ENCODE assay signal across 3 cellular contexts in genomic region chr20:22586645-22587310, GRCh38.
TF ChIP-seq lines count a peak whose summit lies in the region.

No MANE protein-coding gene starts in this region.

TF ChIP-seq in HEK293, 187 proteins besides CTCF, POLR2A, EP300 and RAD21 (continued from another document and continues in another):
- TF ChIP-seq TCF7L2 (IDR thresholded peaks at IDR 0.05; ENCODE audit: borderline replicate concordance, low read depth, low read length) (no peak), ZNF391 (tag by site-specific recombination; IDR thresholded peaks at IDR 0.05; ENCODE audit: borderline replicate concordance, low read depth) (no peak), ZSCAN30 (tag by site-specific recombination; IDR thresholded peaks at IDR 0.05) (0 out of 2 replicates have a peak, but pooled peaks have one; percentile 52), PRDM2 (tag by site-specific recombination; IDR thresholded peaks at IDR 0.05; ENCODE audit: borderline replicate concordance) (no peak), ZNF335 (tag by site-specific recombination; conservative IDR thresholded peaks at IDR 0.05) (peak; percentile 31; the same call in 1 of the 2 replicates), ZNF544 (tag by site-specific recombination; IDR thresholded peaks at IDR 0.05) (no peak), ZNF362 (tag by site-specific recombination; IDR thresholded peaks at IDR 0.05) (no peak), ZNF157 (tag by site-specific recombination; IDR thresholded peaks at IDR 0.05) (no peak)

TF ChIP-seq in K562, 482 proteins besides CTCF, POLR2A, EP300 and RAD21 (continues in another document):
- TF ChIP-seq HINFP (tag; conservative IDR thresholded peaks at IDR 0.05; ENCODE audit: low read depth) (no peak), MAZ (CRISPR knock-in tag; conservative IDR thresholded peaks at IDR 0.05 in 1 of 2, IDR thresholded peaks at IDR 0.05 in 1 of 2) (peak in 1 of 2 experiments; percentile 46; a peak in 1 of 4 replicates), CREB3 (tag; conservative IDR thresholded peaks at IDR 0.05; ENCODE audit: low read depth) (no peak), CTBP1 (IDR thresholded peaks at IDR 0.05; ENCODE audit: borderline replicate concordance) (peak; percentile 21; the same call in 1 of the 2 replicates), MCM7 (IDR thresholded peaks at IDR 0.05) (no peak), HIVEP1 (CRISPR knock-in tag; IDR thresholded peaks at IDR 0.05) (no peak), ZNF324 (CRISPR knock-in tag; IDR thresholded peaks at IDR 0.05) (no peak), UBTF (IDR thresholded peaks at IDR 0.05; ENCODE audit: borderline replicate concordance in 1 of 2, low read depth in 2 of 2, low read length in 2 of 2) (0 out of 4 replicates have a peak, but pooled peaks of 1 of the 2 experiments have one; percentile 29), C11orf30 (IDR thresholded peaks at IDR 0.05; ENCODE audit: low read depth) (no peak), ZNF77 (CRISPR knock-in tag; IDR thresholded peaks at IDR 0.05) (no peak), PATZ1 (CRISPR knock-in tag; IDR thresholded peaks at IDR 0.05; ENCODE audit: borderline replicate concordance) (no peak), PML (IDR thresholded peaks at IDR 0.05; ENCODE audit: low read length) (no peak), ZNF518B (CRISPR knock-in tag; IDR thresholded peaks at IDR 0.05) (no peak), FOXK2 (conservative IDR thresholded peaks at IDR 0.05 in 1 of 2, IDR thresholded peaks at IDR 0.05 in 1 of 2; ENCODE audit: low read depth in 2 of 2) (no peak)

TF ChIP-seq in liver, 16 proteins besides CTCF, POLR2A, EP300 and RAD21 (continued from another document):
- TF ChIP-seq ATF3 (IDR thresholded peaks at IDR 0.05) (no peak), FOXA1 (IDR thresholded peaks at IDR 0.05) (no peak), REST (IDR thresholded peaks at IDR 0.05) (no peak), MAX (IDR thresholded peaks at IDR 0.05) (no peak), YY1 (IDR thresholded peaks at IDR 0.05) (no peak), FOXA2 (IDR thresholded peaks at IDR 0.05) (no peak), ZBTB33 (IDR thresholded peaks at IDR 0.05) (no peak), HNF4A (conservative IDR thresholded peaks at IDR 0.05) (peak in 1 of 2 donors; percentile 62)
